14 cellular contexts compared by ENCODE assay signal in the genomic region with DNA sequence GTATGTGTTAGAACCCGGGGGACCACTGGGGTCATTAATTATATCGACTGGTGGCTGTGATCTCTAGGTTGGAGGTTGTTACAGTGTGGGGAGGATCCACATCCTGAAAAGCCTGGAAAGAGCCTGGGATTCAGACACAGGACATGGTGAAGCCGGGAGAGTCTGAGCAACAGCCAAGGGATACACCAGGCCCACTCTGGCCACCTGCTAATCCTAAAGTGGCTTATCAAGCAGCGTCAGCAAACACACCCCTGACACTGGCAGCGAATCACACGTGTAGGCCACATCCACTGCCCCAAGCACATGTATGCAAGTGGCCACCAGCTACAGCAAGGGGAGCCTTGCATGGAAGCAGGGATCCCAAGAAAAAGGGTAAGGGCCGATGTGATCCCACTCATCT. TPM values are rescaled to one million over a fixed set of nuclear protein-coding genes. Genes with fewer than 3 reads are reported as not detected.
DNase-seq lines count a peak whose midpoint lies in the region; ATAC-seq and TF ChIP-seq lines count a peak whose summit lies in the region.
"Had no signal": no experiment of that assay in that cellular context is flagged by ENCODE, and none has a peak within 500 bp of the region (broad histone marks: within the 10 kb centered on the region; RNA-seq: fewer than 3 reads in every experiment).

No MANE protein-coding gene starts in this region.

- H3K27me3 ChIP-seq in heart left ventricle (no peaks in the 10 kb centered on the region), rectal smooth muscle tissue (ENCODE audit: control insufficient read depth, insufficient read depth, low read length) (no peaks in the 10 kb centered on the region), H7 (ENCODE audit: control insufficient read depth, insufficient read depth, low read length) (no peaks in the 10 kb centered on the region)
- H3K27me3 ChIP-seq: MG63 had no signal

- ATAC-seq in Right ventricle myocardium inferior (peak; percentile 27), heart left ventricle (peak; percentile 18 to 62 (median 41)), mucosa of descending colon (no peak)

- 39 to 60% (median 52%) methylated on average over 7 of the region's 7 CpGs for WGBS in heart left ventricle, 4 donors

- TF ChIP-seq CTCF in heart left ventricle (IDR thresholded peaks at IDR 0.05) (no peak), mucosa of descending colon (IDR thresholded peaks at IDR 0.05) (no peak)

- H3K4me3 ChIP-seq in heart left ventricle (no peak overlapping the region), rectal smooth muscle tissue (ENCODE audit: low read length) (no peak overlapping the region), mucosa of descending colon (no peak overlapping the region), H7 (ENCODE audit: insufficient read depth, low read depth, low read length) (no peak overlapping the region)
- H3K4me3 ChIP-seq: MG63, SK-N-MC had no signal

- H3K27ac ChIP-seq in heart left ventricle: peak overlapping the region; percentile 17 to 80 (median 54)
- H3K27ac ChIP-seq in rectal smooth muscle tissue (ENCODE audit: low read depth, low read length): peak overlapping the region; percentile 89

- DNase-seq in Right ventricle myocardium inferior (ENCODE audit: missing footprints) (no peak), cardiac septum (ENCODE audit: low spot score) (no peak), heart left ventricle (no peak), mucosa of descending colon (no peak), COLO829 (ENCODE audit: low spot score) (no peak), H7 (no peak), NCI-H446 treated with DMSO at 0.1 percent for 48 hours (lab: John Stamatoyannopoulos, UW) (no peak)
- DNase-seq: effector CD8-positive, alpha-beta T cell; foreskin melanocyte; MG63; NCI-H1930; posterior cingulate gyrus had no signal

- no peaks in the 10 kb centered on the region for H3K9me3 ChIP-seq in heart left ventricle
- no peaks in the 10 kb centered on the region for H3K9me3 ChIP-seq in mucosa of descending colon
- H3K9me3 ChIP-seq: MG63 had no signal

- H3K4me1 ChIP-seq in heart left ventricle: peaks cover 10 to 88% (median 52%) of the 10 kb centered on the region in 12 donors
- H3K4me1 ChIP-seq in rectal smooth muscle tissue (ENCODE audit: control insufficient read depth, insufficient read depth, low read length): peaks cover 29% of the 10 kb centered on the region
- H3K4me1 ChIP-seq in mucosa of descending colon (ENCODE audit: low read depth): peaks cover 29% of the 10 kb centered on the region

- TF ChIP-seq POLR2A in heart left ventricle (IDR thresholded peaks at IDR 0.05): no peak

- intact Hi-C loops in Right ventricle myocardium inferior (cut with DNase I) (no loop called here), cardiac septum (cut with DNase I) (no loop called here), heart left ventricle (cut with DNase I) (no loop called here), mucosa of descending colon (cut with DNase I, micrococcal nuclease) (no loop called here)

- H3K36me3 ChIP-seq in heart left ventricle: peaks cover 0 to 10% (median 0%) of the 10 kb centered on the region in 9 donors
- H3K36me3 ChIP-seq in rectal smooth muscle tissue (ENCODE audit: control insufficient read depth, insufficient read depth, low read length): no peaks in the 10 kb centered on the region
- H3K36me3 ChIP-seq in mucosa of descending colon (ENCODE audit: low read depth): no peaks in the 10 kb centered on the region
- H3K36me3 ChIP-seq in H7 (replicated peaks; ENCODE audit: control insufficient read depth, insufficient read depth, low read length): no peaks in the 10 kb centered on the region
- H3K36me3 ChIP-seq: MG63 had no signal

- no peak overlapping the region for H3K9ac ChIP-seq in rectal smooth muscle tissue (ENCODE audit: low read length)

RNA-seq across cellular contexts. Expression of gene GFOD1, which starts 41.0 kb away (rescaled TPM):
- total RNA-seq in Right ventricle myocardium inferior (38.8 TPM), cardiac septum (54.0 TPM), heart left ventricle (10 to 100 TPM; 25.0 to 65.8 (median 41.9) TPM), mucosa of descending colon (10 to 100 TPM; 10.4 to 22.4 (median 13.2) TPM)
- 10 to 100 TPM; 16.2 to 41.5 TPM for polyA plus RNA-seq in heart left ventricle
- total RNA-seq in H7 (2014; rRNA removed; shearing (Covaris generic)): 3.4 and 4.4 TPM in 2 replicates
